Comparison of ENCODE assay signal across 28 cellular contexts in genomic region chr2:154329510-154329909, GRCh38.
"Had no signal": no experiment of that assay in that cellular context is flagged by ENCODE, and none has a peak within 500 bp of the region (broad histone marks: within the 10 kb centered on the region; RNA-seq: fewer than 3 reads in every experiment).

No MANE protein-coding gene starts in this region.

- H3K9me3 Mint-ChIP-seq: stimulated activated naive CD8-positive, alpha-beta T cell treated with anti-CD3 and anti-CD28 coated beads, Interleukin-15, amount 100 ng/mL, for 72 hours; stimulated activated naive CD8-positive, alpha-beta T cell treated with anti-CD3 and anti-CD28 coated beads, Interleukin-15, Interleukin-2, amounts not matched to agents 100 ng/mL and 50 ng/mL, for 24 hours; type B pancreatic cell had no signal

- H3K4me1 Mint-ChIP-seq: stimulated activated effector memory CD8-positive, alpha-beta T cell treated with anti-CD3 and anti-CD28 coated beads, Interleukin-12 subunit alpha, Interleukin-12 subunit beta, amount 100 ng/mL, for 72 hours; stimulated activated memory B cell treated with anti-CD40 and anti-IgM and Interleukin-4, amounts not matched to agents 10 μg/mL and 1 μg/mL and 100 μg/mL, for 72 hours; stimulated activated naive B cell treated with anti-CD40 and anti-IgM and Interleukin-4, amounts not matched to agents 10 μg/mL and 1 μg/mL and 100 μg/mL, for 72 hours; stimulated activated naive CD8-positive, alpha-beta T cell treated with anti-CD3 and anti-CD28 coated beads, Interleukin-15, amount 100 ng/mL, for 72 hours had no signal

- H3K27me3 ChIP-seq: stomach, suprapubic skin, testis, thyroid gland, tibial artery, tibial nerve, transverse colon, upper lobe of left lung, upper lobe of right lung, uterus, vagina had no signal

- H3K4me3 Mint-ChIP-seq: stimulated activated effector memory CD8-positive, alpha-beta T cell treated with anti-CD3 and anti-CD28 coated beads, Interleukin-12 subunit alpha, Interleukin-12 subunit beta, amount 100 ng/mL, for 72 hours; stimulated activated memory B cell treated with anti-CD40 and anti-IgM and Interleukin-4, amounts not matched to agents 10 μg/mL and 1 μg/mL and 100 μg/mL, for 72 hours; stimulated activated naive B cell treated with anti-CD40 and anti-IgM and Interleukin-4, amounts not matched to agents 10 μg/mL and 1 μg/mL and 100 μg/mL, for 72 hours; stimulated activated naive CD8-positive, alpha-beta T cell treated with anti-CD3 and anti-CD28 coated beads, Interleukin-15, amount 100 ng/mL, for 72 hours; stimulated activated naive CD8-positive, alpha-beta T cell treated with anti-CD3 and anti-CD28 coated beads, Interleukin-15, Interleukin-2, amounts not matched to agents 100 ng/mL and 50 ng/mL, for 24 hours; type B pancreatic cell had no signal

- H3K4me1 ChIP-seq: stomach, suprapubic skin, testis, thyroid gland, tibial artery, tibial nerve, transverse colon, upper lobe of left lung, upper lobe of right lung, uterus, vagina had no signal

- H3K4me3 ChIP-seq: stomach, suprapubic skin, testis, thoracic aorta, thyroid gland, tibial artery, tibial nerve, transverse colon, upper lobe of left lung, upper lobe of right lung, uterus, vagina had no signal

- H3K27me3 Mint-ChIP-seq: stimulated activated memory B cell treated with anti-CD40 and anti-IgM and Interleukin-4, amounts not matched to agents 10 μg/mL and 1 μg/mL and 100 μg/mL, for 72 hours; stimulated activated naive B cell treated with anti-CD40 and anti-IgM and Interleukin-4, amounts not matched to agents 10 μg/mL and 1 μg/mL and 100 μg/mL, for 72 hours; stimulated activated naive CD8-positive, alpha-beta T cell treated with anti-CD3 and anti-CD28 coated beads, Interleukin-15, amount 100 ng/mL, for 72 hours; stimulated activated naive CD8-positive, alpha-beta T cell treated with anti-CD3 and anti-CD28 coated beads, Interleukin-15, Interleukin-2, amounts not matched to agents 100 ng/mL and 50 ng/mL, for 24 hours; type B pancreatic cell had no signal

- H3K27ac Mint-ChIP-seq: stimulated activated effector memory CD8-positive, alpha-beta T cell treated with anti-CD3 and anti-CD28 coated beads, Interleukin-12 subunit alpha, Interleukin-12 subunit beta, amount 100 ng/mL, for 72 hours; stimulated activated memory B cell treated with anti-CD40 and anti-IgM and Interleukin-4, amounts not matched to agents 10 μg/mL and 1 μg/mL and 100 μg/mL, for 72 hours; stimulated activated naive B cell treated with anti-CD40 and anti-IgM and Interleukin-4, amounts not matched to agents 10 μg/mL and 1 μg/mL and 100 μg/mL, for 72 hours; stimulated activated naive CD8-positive, alpha-beta T cell treated with anti-CD3 and anti-CD28 coated beads, Interleukin-15, amount 100 ng/mL, for 72 hours; stimulated activated naive CD8-positive, alpha-beta T cell treated with anti-CD3 and anti-CD28 coated beads, Interleukin-15, Interleukin-2, amounts not matched to agents 100 ng/mL and 50 ng/mL, for 24 hours; type B pancreatic cell had no signal

- H3K36me3 Mint-ChIP-seq: stimulated activated effector memory CD8-positive, alpha-beta T cell treated with anti-CD3 and anti-CD28 coated beads, Interleukin-12 subunit alpha, Interleukin-12 subunit beta, amount 100 ng/mL, for 72 hours; stimulated activated memory B cell treated with anti-CD40 and anti-IgM and Interleukin-4, amounts not matched to agents 10 μg/mL and 1 μg/mL and 100 μg/mL, for 72 hours; stimulated activated naive B cell treated with anti-CD40 and anti-IgM and Interleukin-4, amounts not matched to agents 10 μg/mL and 1 μg/mL and 100 μg/mL, for 72 hours; type B pancreatic cell had no signal

- DNase-seq: stimulated activated CD4-positive, alpha-beta T cell treated with anti-CD3 and anti-CD28 coated beads, Interleukin-2, amount 100 ng/mL, for 48 hours; stimulated activated CD4-positive, alpha-beta T cell treated with anti-CD3 and anti-CD28 coated beads, Interleukin-4, amount 100 ng/mL, for 1 hour; stimulated activated CD4-positive, alpha-beta T cell treated with anti-CD3 and anti-CD28 coated beads, Interleukin-4, amount 100 ng/mL, for 24 hours; stimulated activated CD4-positive, alpha-beta T cell treated with anti-CD3 and anti-CD28 coated beads, Interleukin-4, amount 100 ng/mL, for 4 hours; stimulated activated CD8-positive, alpha-beta memory T cell treated with anti-CD3 and anti-CD28 coated beads, Interleukin-4, amount 100 ng/mL, for 48 hours; stimulated activated naive B cell treated with anti-CD40 and anti-IgM and Interleukin-4, amounts not matched to agents 10 μg/mL and 1 μg/mL and 100 μg/mL, for 72 hours; stimulated activated naive CD4-positive, alpha-beta T cell; stimulated activated naive CD4-positive, alpha-beta T cell treated with Interleukin-2 at 50 U/mL for 16 hours; stimulated activated naive CD8-positive, alpha-beta T cell treated with anti-CD3 and anti-CD28 coated beads, Interleukin-15, amount 100 ng/mL, for 72 hours; stimulated activated naive CD8-positive, alpha-beta T cell treated with anti-CD3 and anti-CD28 coated beads, Interleukin-15, Interleukin-2, amounts not matched to agents 100 U/mL and 50 U/mL, for 24 hours; stomach; substantia nigra; testis; thyroid gland; tibial artery; transverse colon; trophoblast cell; upper lobe of left lung; upper lobe of right lung; uterus had no signal

- H3K36me3 ChIP-seq: stomach, suprapubic skin, thoracic aorta, thyroid gland, tibial artery, tibial nerve, transverse colon, upper lobe of left lung, upper lobe of right lung, uterus, vagina had no signal

- H3K9me3 ChIP-seq: stomach, testis, thoracic aorta, thyroid gland, tibial artery, tibial nerve, transverse colon, upper lobe of left lung, upper lobe of right lung, uterus, vagina had no signal

- H3K27ac ChIP-seq: stomach, suprapubic skin, testis, thoracic aorta, thyroid gland, tibial artery, tibial nerve, transverse colon, upper lobe of left lung, upper lobe of right lung, uterus, vagina had no signal

- ATAC-seq: stimulated activated effector memory CD8-positive, alpha-beta T cell treated with anti-CD3 and anti-CD28 coated beads, Interleukin-12 subunit alpha, Interleukin-12 subunit beta, amount 100 ng/mL, for 72 hours; stimulated activated memory B cell treated with anti-CD40 and anti-IgM and Interleukin-4, amounts not matched to agents 10 μg/mL and 1 μg/mL and 100 μg/mL, for 72 hours; stimulated activated naive B cell treated with anti-CD40 and anti-IgM and Interleukin-4, amounts not matched to agents 10 μg/mL and 1 μg/mL and 100 μg/mL, for 72 hours; stimulated activated naive CD8-positive, alpha-beta T cell treated with anti-CD3 and anti-CD28 coated beads, Interleukin-15, amount 100 ng/mL, for 72 hours; stimulated activated naive CD8-positive, alpha-beta T cell treated with anti-CD3 and anti-CD28 coated beads, Interleukin-15, Interleukin-2, amounts not matched to agents 100 U/mL and 50 U/mL, for 24 hours; upper lobe of right lung had no signal
